Comparison of ENCODE assay signal across 23 cellular contexts in the genomic region with DNA sequence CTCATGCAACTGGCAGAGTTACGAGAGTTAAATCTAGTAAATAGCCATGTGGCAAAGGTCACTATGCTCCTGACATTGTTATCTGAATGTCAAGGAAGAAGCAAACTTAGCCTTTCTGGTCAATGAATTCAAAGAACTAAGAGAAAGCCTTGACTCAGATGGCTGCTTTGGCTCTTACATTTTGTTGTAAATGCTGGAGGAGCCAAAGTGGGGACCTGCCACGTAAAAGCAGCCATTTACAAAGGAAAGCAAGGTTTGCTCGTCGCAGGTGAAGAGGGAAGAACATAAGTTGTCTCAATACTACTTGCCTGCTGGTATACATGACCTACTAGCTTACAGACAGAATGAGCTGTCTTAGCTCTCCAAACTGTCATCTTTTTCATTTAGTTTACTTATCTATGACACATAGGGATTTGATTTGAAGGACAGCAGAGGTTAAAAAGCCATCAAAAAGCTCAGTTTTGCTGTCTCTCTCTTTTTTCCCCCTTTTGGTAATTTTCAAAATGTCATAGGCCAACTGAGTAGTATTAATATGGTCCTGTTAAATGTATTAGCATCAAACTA.
A peak's percentile ranks its signal among the peaks of the same experiment; 100 is the strongest.
DNase-seq lines count a peak whose midpoint lies in the region; ATAC-seq, FAIRE-seq and TF ChIP-seq lines count a peak whose summit lies in the region.
"Had no signal": no experiment of that assay in that cellular context is flagged by ENCODE, and none has a peak within 500 bp of the region (broad histone marks: within the 10 kb centered on the region; RNA-seq: fewer than 3 reads in every experiment).

No MANE protein-coding gene starts in this region.

- CTCF ChIA-PET in HepG2 (lab: Yijun Ruan, JAX; ENCODE audit: low intra/inter-chr PET ratio, low total read pairs): no interaction called here

- H3K27ac Mint-ChIP-seq in nephron: peak overlapping the region; percentile 61 to 95 (median 76)
- H3K27ac Mint-ChIP-seq: CD4-positive, alpha-beta T cell had no signal

- FAIRE-seq in HepG2 (lab: Jason Lieb, UNC): no peak
- FAIRE-seq: GM12878 had no signal

- no peak for TF ChIP-seq POLR2A in HepG2 (IDR thresholded peaks at IDR 0.05; ENCODE audit: insufficient read depth in 1 of 2, low read depth in 2 of 2, low read length in 2 of 2)

- TF ChIP-seq RAD21 in HepG2 (CRISPR knock-in tag; IDR thresholded peaks at IDR 0.05): no peak

- 8% methylated on average over 4 of the region's 4 CpGs for WGBS in HepG2 (ENCODE audit: low lambda C conversion rate)

- no peak for ATAC-seq in thoracic aorta (ENCODE audit: insufficient number of reproducible peaks, low FRiP score, low read depth)
- ATAC-seq in HepG2: no peak
- ATAC-seq: GM12878, Panc1, SK-N-SH treated with all-trans-retinoic acid at 6 μM for 48 hours had no signal

- POLR2A ChIA-PET in HepG2 (lab: Yijun Ruan, JAX): no interaction called here

- H4K20me1 ChIP-seq in HepG2 (ENCODE audit: insufficient read depth, low read length): no peaks in the 10 kb centered on the region
- H4K20me1 ChIP-seq: BLaER1 had no signal

- H3K27ac ChIP-seq in SJCRH30 (peak overlapping the region; percentile 90; the same call in 1 of the 2 replicates), dorsolateral prefrontal cortex (peak overlapping the region in 56 of 59 donors; percentile 13 to 98 (median 92)), thoracic aorta (peak overlapping the region in 1 of 2 donors; percentile 24), brain microvascular endothelial cell (no peak overlapping the region), HepG2 (ENCODE audit: extremely low read length, insufficient read depth, low read length) (no peak overlapping the region)
- H3K27ac ChIP-seq: BLaER1, GM23248 had no signal

- H3K79me2 ChIP-seq in HepG2 (ENCODE audit: insufficient read depth, low read length): no peaks in the 10 kb centered on the region

- H3K4me2 ChIP-seq in HepG2 (ENCODE audit: low read depth, low read length): no peak overlapping the region
- H3K4me2 ChIP-seq: BLaER1 had no signal

- H3K9me3 Mint-ChIP-seq in nephron: peaks cover 2% of the 10 kb centered on the region
- H3K9me3 Mint-ChIP-seq: CD4-positive, alpha-beta T cell had no signal

- DNase-seq in SJCRH30 (no peak), dorsolateral prefrontal cortex (no peak), thoracic aorta (ENCODE audit: low spot score) (no peak), brain microvascular endothelial cell (no peak), UCSD-AML1 (lab: John Stamatoyannopoulos, UW; ENCODE audit: unreplicated experiment) (no peak), HepG2 (ENCODE audit: low spot score) (no peak)
- DNase-seq: CD4-positive, alpha-beta T cell; COR-L47; DMS79; GM23248; HCEC 1CT; KBM-7; NCI-H1092 treated with DMSO at 0.1 percent for 48 hours; NCI-H1436 treated with DMSO at 0.1 percent for 48 hours; NCI-H1930; NCI-H2227 treated with DMSO at 0.1 percent for 48 hours; NCI-H510A; SIG-M5 had no signal

- H3K9me3 ChIP-seq in SJCRH30 (replicated peaks): no peaks in the 10 kb centered on the region
- no peaks in the 10 kb centered on the region for H3K9me3 ChIP-seq in thoracic aorta
- H3K9me3 ChIP-seq in HepG2 (ENCODE audit: low read length): no peaks in the 10 kb centered on the region
- H3K9me3 ChIP-seq: BLaER1 had no signal

- H3K36me3 ChIP-seq in SJCRH30: no peaks in the 10 kb centered on the region; the same call in 1 of the 2 replicates
- H3K36me3 ChIP-seq in thoracic aorta: no peaks in the 10 kb centered on the region
- H3K36me3 ChIP-seq in brain microvascular endothelial cell (replicated peaks): no peaks in the 10 kb centered on the region
- H3K36me3 ChIP-seq in HepG2 (replicated peaks in 1 of 2; ENCODE audit: control insufficient read depth in 1 of 2, insufficient read depth in 2 of 2, low read length in 2 of 2): no peaks in the 10 kb centered on the region
- H3K36me3 ChIP-seq: BLaER1 had no signal

- H2AFZ ChIP-seq in HepG2 (ENCODE audit: low read length): no peak overlapping the region
- H2AFZ ChIP-seq: GM23248 had no signal

- H3K4me3 ChIP-seq in SJCRH30 (no peak overlapping the region), dorsolateral prefrontal cortex (peak overlapping the region in 46 of 59 donors; percentile 4 to 94 (median 77)), thoracic aorta (peak overlapping the region; percentile 46), brain microvascular endothelial cell (ENCODE audit: low read depth, low read length) (no peak overlapping the region), HepG2 (replicated peaks in 1 of 3; ENCODE audit: insufficient read depth in 1 of 3, low read depth in 2 of 3, low read length in 3 of 3) (no peak overlapping the region)
- H3K4me3 ChIP-seq: BLaER1, GM12878, GM23248 had no signal

- no TSS peak for BruUV-seq in HepG2 (replicated peaks; lab: Mats Ljungman, UMichigan)

- H3K27me3 Mint-ChIP-seq in nephron (ENCODE audit: low read depth): no peaks in the 10 kb centered on the region

- H3K36me3 Mint-ChIP-seq in nephron (ENCODE audit: low read depth): peaks cover 21% of the 10 kb centered on the region

- no peak overlapping the region for H3K9ac ChIP-seq in HepG2 (ENCODE audit: insufficient read depth, low read depth, low read length)
- H3K9ac ChIP-seq: BLaER1, GM23248 had no signal

- intact Hi-C loops in dorsolateral prefrontal cortex (cut with DNase I): loop anchor here (5.0 to 10.0 kb wide), 4 partner anchors 152 to 488 kb away; no protein-coding TSS in a partner anchor
- intact Hi-C loops in HepG2 (cut with micrococcal nuclease; ENCODE audit: unreplicated experiment): no loop called here

- H3K4me1 Mint-ChIP-seq in nephron: peaks cover 63% of the 10 kb centered on the region

- in situ Hi-C loops in brain microvascular endothelial cell (cut with HindIII; ENCODE audit: low pct_ligation_motif_present, low sequenced_read_pairs): no loop called here
- in situ Hi-C loops in HepG2 (cut with HindIII; ENCODE audit: extremely low pct_ligation_motif_present, low pct_unique_long_range_greater_than_20kb): no loop called here

- H3K4me1 ChIP-seq in SJCRH30: peaks cover 43% of the 10 kb centered on the region
- peaks cover 0 to 47% of the 10 kb centered on the region in 2 donors for H3K4me1 ChIP-seq in thoracic aorta (ENCODE audit: control insufficient read depth in 1 of 2, low read depth in 2 of 2)
- peaks cover 5% of the 10 kb centered on the region; the same call in 1 of the 2 replicates for H3K4me1 ChIP-seq in HepG2 (ENCODE audit: insufficient read depth, low read length)

- TF ChIP-seq EP300 in HepG2 (IDR thresholded peaks at IDR 0.05; ENCODE audit: low read depth in 2 of 2, low read length in 2 of 2): no peak
- TF ChIP-seq EP300 in HepG2 (CRISPR knock-in tag; IDR thresholded peaks at IDR 0.05; ENCODE audit: borderline replicate concordance): no peak

- H3K27me3 ChIP-seq in SJCRH30 (no peaks in the 10 kb centered on the region), dorsolateral prefrontal cortex (no peaks in the 10 kb centered on the region), thoracic aorta (replicated peaks; ENCODE audit: insufficient read depth) (no peaks in the 10 kb centered on the region), brain microvascular endothelial cell (replicated peaks) (peaks cover 2% of the 10 kb centered on the region), HepG2 (ENCODE audit: control insufficient read depth in 1 of 2, insufficient read depth in 2 of 2, low read length in 2 of 2) (peaks cover 0 to 10% of the 10 kb centered on the region in 2 experiments; a peak in 2 of 5 replicates)
- H3K27me3 ChIP-seq: BLaER1 had no signal

- H3K4me3 Mint-ChIP-seq in nephron: peak overlapping the region; percentile 58 to 97 (median 60)
- H3K4me3 Mint-ChIP-seq: CD4-positive, alpha-beta T cell had no signal

- TF ChIP-seq CTCF in dorsolateral prefrontal cortex (IDR thresholded peaks at IDR 0.05 in 54 of 56, conservative IDR thresholded peaks at IDR 0.05 in 2 of 56; ENCODE audit: low read depth in 1 of 56, partially characterized antibody in 56 of 56): no peak
- no peak for TF ChIP-seq CTCF in nephron (IDR thresholded peaks at IDR 0.05; ENCODE audit: unreplicated experiment in 3 of 3)
- no peak for TF ChIP-seq CTCF in thoracic aorta (IDR thresholded peaks at IDR 0.05)
- TF ChIP-seq CTCF in brain microvascular endothelial cell (IDR thresholded peaks at IDR 0.05; ENCODE audit: low read depth, low read length, missing control alignments): no peak
- no peak for TF ChIP-seq CTCF in HepG2 (CRISPR knock-in tag; IDR thresholded peaks at IDR 0.05)

TF ChIP-seq in HepG2, 621 proteins besides CTCF, POLR2A, EP300 and RAD21 (continues in another document):
- TF ChIP-seq PCBP1 (IDR thresholded peaks at IDR 0.05; ENCODE audit: borderline replicate concordance, low read depth, low read length) (no peak), ZNF24 (IDR thresholded peaks at IDR 0.05) (no peak), NONO (IDR thresholded peaks at IDR 0.05) (no peak), NONO (CRISPR knock-in tag; conservative IDR thresholded peaks at IDR 0.05) (no peak), JARID2 (CRISPR knock-in tag; IDR thresholded peaks at IDR 0.05; ENCODE audit: insufficient replicate concordance) (no peak), NFIC (IDR thresholded peaks at IDR 0.05; ENCODE audit: low read length) (no peak), TP53 (CRISPR knock-in tag; conservative IDR thresholded peaks at IDR 0.05) (no peak), ZBTB38 (CRISPR knock-in tag; IDR thresholded peaks at IDR 0.05) (no peak), ZKSCAN1 (IDR thresholded peaks at IDR 0.05; ENCODE audit: low read length) (no peak), FOXC1 (CRISPR knock-in tag; IDR thresholded peaks at IDR 0.05; ENCODE audit: borderline replicate concordance) (no peak), ZNF256 (CRISPR knock-in tag; conservative IDR thresholded peaks at IDR 0.05) (no peak)
- TF ChIP-seq, protein P1, sequence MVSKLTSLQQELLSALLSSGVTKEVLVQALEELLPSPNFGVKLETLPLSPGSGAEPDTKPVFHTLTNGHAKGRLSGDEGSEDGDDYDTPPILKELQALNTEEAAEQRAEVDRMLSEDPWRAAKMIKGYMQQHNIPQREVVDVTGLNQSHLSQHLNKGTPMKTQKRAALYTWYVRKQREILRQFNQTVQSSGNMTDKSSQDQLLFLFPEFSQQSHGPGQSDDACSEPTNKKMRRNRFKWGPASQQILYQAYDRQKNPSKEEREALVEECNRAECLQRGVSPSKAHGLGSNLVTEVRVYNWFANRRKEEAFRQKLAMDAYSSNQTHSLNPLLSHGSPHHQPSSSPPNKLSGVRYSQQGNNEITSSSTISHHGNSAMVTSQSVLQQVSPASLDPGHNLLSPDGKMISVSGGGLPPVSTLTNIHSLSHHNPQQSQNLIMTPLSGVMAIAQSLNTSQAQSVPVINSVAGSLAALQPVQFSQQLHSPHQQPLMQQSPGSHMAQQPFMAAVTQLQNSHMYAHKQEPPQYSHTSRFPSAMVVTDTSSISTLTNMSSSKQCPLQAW (CRISPR knock-in tag; IDR thresholded peaks at IDR 0.05): no peak

Comparison
In these comparisons a context has a peak if more than half of its experiments do, and no peak if none do; other contexts are left out.
1. H3K27ac ChIP-seq: peak in SJCRH30 (single experiment) and dorsolateral prefrontal cortex (56 of 59); none in brain microvascular endothelial cell (single experiment) and HepG2 (single experiment).
2. H3K4me3 ChIP-seq: peak in dorsolateral prefrontal cortex (46 of 59) and thoracic aorta (single experiment); none in SJCRH30 (single experiment), brain microvascular endothelial cell (single experiment) and HepG2 (0 of 3).